Comparison of ENCODE assay signal across 14 cellular contexts in genomic region chr6:145669627-145670034, GRCh38.
A peak's percentile ranks its signal among the peaks of the same experiment; 100 is the strongest.
DNase-seq lines count a peak whose midpoint lies in the region; ATAC-seq and TF ChIP-seq lines count a peak whose summit lies in the region.
"Had no signal": no experiment of that assay in that cellular context is flagged by ENCODE, and none has a peak within 500 bp of the region (broad histone marks: within the 10 kb centered on the region; RNA-seq: fewer than 3 reads in every experiment).

No MANE protein-coding gene starts in this region.

- no peak for TF ChIP-seq CTCF in fibroblast of mammary gland (conservative IDR thresholded peaks at IDR 0.05; ENCODE audit: control insufficient read depth, insufficient read depth, low read depth, low read length)

- DNase-seq in Daoy (ENCODE audit: low read depth), result peak; percentile 55
- peak; percentile 17 for DNase-seq in SK-N-DZ (ENCODE audit: low spot score)
- peak; percentile 84 for DNase-seq in fibroblast of mammary gland (ENCODE audit: low read depth)
- DNase-seq in pulmonary artery endothelial cell (ENCODE audit: low read depth, low spot score), result peak; percentile 59
- no peak for DNase-seq in cerebellar nuclear complex (lab: John Stamatoyannopoulos, UW)
- DNase-seq in NCI-H82 treated with DMSO at 0.1 percent for 48 hours (lab: John Stamatoyannopoulos, UW; ENCODE audit: unreplicated experiment), result no peak
- DNase-seq in UCSD-AML1 (lab: John Stamatoyannopoulos, UW; ENCODE audit: unreplicated experiment), result no peak
- DNase-seq: activated T-cell treated with anti-CD3 and anti-CD28 coated beads, Interleukin-2, amount 50 U/mL, for 4 hours; Calu3; heart right ventricle; midbrain; Peyer's patch had no signal

- no peak for ATAC-seq in GM19324 (IDR thresholded peaks at IDR 0.05; ENCODE audit: low FRiP score, unreplicated experiment)
- ATAC-seq: activated T-cell treated with anti-CD3 and anti-CD28 coated beads, Interleukin-2, amount 50 U/mL, for 4 hours; sciatic nerve had no signal

- no peak overlapping the region for H3K4me3 ChIP-seq in fibroblast of mammary gland (ENCODE audit: control insufficient read depth, low read depth, low read length)
- H3K4me3 ChIP-seq: heart right ventricle, Peyer's patch had no signal

Comparison
In these comparisons a context has a peak if more than half of its experiments do, and no peak if none do; other contexts are left out.
1. DNase-seq: peak in Daoy (single experiment), SK-N-DZ (single experiment), fibroblast of mammary gland (single experiment) and pulmonary artery endothelial cell (single experiment); none in cerebellar nuclear complex (0 of 2), NCI-H82 treated with DMSO at 0.1 percent for 48 hours (single experiment) and UCSD-AML1 (single experiment).